ENCODE assay signal across 7 cellular contexts in genomic region chr12:44235674-44236073, GRCh38.
"Had no signal": no experiment of that assay in that cellular context is flagged by ENCODE, and none has a peak within 500 bp of the region (broad histone marks: within the 10 kb centered on the region; RNA-seq: fewer than 3 reads in every experiment).

No MANE protein-coding gene starts in this region.

- FAIRE-seq: H1, H54 had no signal

- H3K4me2 ChIP-seq: GM23338 had no signal

- H3K4me3 ChIP-seq: GM23338 had no signal

- DNase-seq: H9, HCEC 1CT, KG1 had no signal

- ATAC-seq: GM23338 had no signal

- H3K27ac ChIP-seq: HL-60 had no signal

- H2AFZ ChIP-seq: GM23338 had no signal
